ENCODE assay signal across 8 cellular contexts in genomic region chr7:54932818-54933543, GRCh38.
DNase-seq lines count a peak whose midpoint lies in the region; ATAC-seq and TF ChIP-seq lines count a peak whose summit lies in the region.

No MANE protein-coding gene starts in this region.

- H3K27me3 Mint-ChIP-seq in activated naive CD8-positive, alpha-beta T cell treated with anti-CD3 and anti-CD28 coated beads for 36 hours: peaks cover 59% of the 10 kb centered on the region

- H3K4me1 ChIP-seq in SK-N-SH (ENCODE audit: control insufficient read depth in 1 of 2, insufficient read depth in 2 of 2, low read depth in 1 of 2, low read length in 1 of 2): peaks cover 0 to 4% of the 10 kb centered on the region in 2 experiments; a peak in 1 of 4 replicates
- H3K4me1 ChIP-seq in neuron (ENCODE audit: insufficient read depth, low read length): peaks cover 12% of the 10 kb centered on the region

- no peaks in the 10 kb centered on the region for H4K20me1 ChIP-seq in SK-N-SH (ENCODE audit: insufficient read depth)

- no peaks in the 10 kb centered on the region for H3K79me2 ChIP-seq in SK-N-SH (ENCODE audit: insufficient read depth)

- peaks cover 3% of the 10 kb centered on the region for H3K36me3 Mint-ChIP-seq in activated naive CD8-positive, alpha-beta T cell treated with anti-CD3 and anti-CD28 coated beads for 36 hours

- DNase-seq in AG04450 (ENCODE audit: low read depth, low spot score) (peak; percentile 18), HuH-7.5 (ENCODE audit: low spot score) (peak; percentile 61), SK-N-SH (peak; percentile 96), foreskin melanocyte (peak; percentile 9)
- no peak for DNase-seq in activated naive CD8-positive, alpha-beta T cell treated with anti-CD3 and anti-CD28 coated beads for 36 hours

- H3K4me3 ChIP-seq in AG04450 (ENCODE audit: low read depth, low read length) (peak overlapping the region; percentile 53), SK-N-SH (ENCODE audit: low read depth in 2 of 2, low read length in 1 of 2) (peak overlapping the region; percentile 52 to 64), neuron (ENCODE audit: low read length) (peak overlapping the region; percentile 55)

- H2AFZ ChIP-seq in SK-N-SH (ENCODE audit: low read depth) (peak overlapping the region; percentile 96), neuron (ENCODE audit: low read depth, low read length) (peak overlapping the region; percentile 85)

- no peaks in the 10 kb centered on the region for H3K36me3 ChIP-seq in SK-N-SH (replicated peaks in 1 of 2; ENCODE audit: control insufficient read depth in 1 of 2, insufficient read depth in 2 of 2, low read length in 1 of 2)
- H3K36me3 ChIP-seq in neuron (ENCODE audit: insufficient read depth, low read length): no peaks in the 10 kb centered on the region

- H3K9ac ChIP-seq in SK-N-SH: peak overlapping the region; percentile 52

- H3K4me2 ChIP-seq in SK-N-SH: peak overlapping the region; percentile 78

- no peaks in the 10 kb centered on the region for H3K27me3 ChIP-seq in AG04450 (ENCODE audit: control insufficient read depth, insufficient read depth, low read length)
- H3K27me3 ChIP-seq in SK-N-SH (ENCODE audit: insufficient read depth): no peaks in the 10 kb centered on the region
- peaks cover 2% of the 10 kb centered on the region for H3K27me3 ChIP-seq in neuron (ENCODE audit: insufficient read depth, low read length)

- peaks cover 33% of the 10 kb centered on the region for H3F3A ChIP-seq in SK-N-SH (replicated peaks; ENCODE audit: insufficient read depth)

- peaks cover 13% of the 10 kb centered on the region for H3K9me3 Mint-ChIP-seq in activated naive CD8-positive, alpha-beta T cell treated with anti-CD3 and anti-CD28 coated beads for 36 hours

- H3K27ac Mint-ChIP-seq in activated naive CD8-positive, alpha-beta T cell treated with anti-CD3 and anti-CD28 coated beads for 36 hours: no peak overlapping the region

- H3K27ac ChIP-seq in AG04450 (ENCODE audit: low read depth, low read length) (no peak overlapping the region), SK-N-SH (ENCODE audit: low read depth in 2 of 2, low read length in 1 of 2) (peak overlapping the region; percentile 49 to 81)

- POLR2A ChIA-PET in AG04450 (lab: Yijun Ruan, JAX): no interaction called here
- POLR2A ChIA-PET in SK-N-SH (lab: Yijun Ruan, JAX): no interaction called here

- TF ChIP-seq CTCF in AG04450 (IDR thresholded peaks at IDR 0.05; ENCODE audit: low read depth, low read length) (no peak), SK-N-SH (IDR thresholded peaks at IDR 0.05) (no peak)

- peak in 1 of 2 experiments; percentile 24; a peak in 2 of 4 replicates for TF ChIP-seq EP300 in SK-N-SH (IDR thresholded peaks at IDR 0.05; ENCODE audit: borderline replicate concordance in 1 of 2, low read depth in 1 of 2, low read length in 1 of 2)

- H3K4me3 Mint-ChIP-seq in activated naive CD8-positive, alpha-beta T cell treated with anti-CD3 and anti-CD28 coated beads for 36 hours: no peak overlapping the region

- no peaks in the 10 kb centered on the region for H3K9me3 ChIP-seq in AG04450 (ENCODE audit: control insufficient read depth, insufficient read depth, low read length)
- H3K9me3 ChIP-seq in SK-N-SH: no peaks in the 10 kb centered on the region
- H3K9me3 ChIP-seq in neuron (ENCODE audit: low read length): no peaks in the 10 kb centered on the region

- H3K9me2 ChIP-seq in SK-N-SH: no peaks in the 10 kb centered on the region; the same call in 1 of the 2 replicates

- CTCF ChIA-PET in AG04450 (lab: Charles Lee): interaction anchor here (0.6 kb wide), 2 partner anchors 41 to 241 kb away, joined by 3 to 5 read pairs; no protein-coding TSS in a partner anchor
- CTCF ChIA-PET in SK-N-SH (lab: Yijun Ruan, JAX): interaction anchor here (2.3 kb wide), 1 partner anchor 322 kb away, joined by 16 read pairs; no protein-coding TSS in a partner anchor

- ATAC-seq in GM21529 (IDR thresholded peaks at IDR 0.05; ENCODE audit: unreplicated experiment) (no peak), GM18511 (IDR thresholded peaks at IDR 0.05; ENCODE audit: unreplicated experiment) (no peak)

- TF ChIP-seq RAD21 in SK-N-SH (IDR thresholded peaks at IDR 0.05; ENCODE audit: low read length): no peak

- 6% methylated on average over 33 of the region's 34 CpGs for WGBS in SK-N-SH (ENCODE audit: low lambda C conversion rate)

- no peaks in the 10 kb centered on the region for H3K4me1 Mint-ChIP-seq in activated naive CD8-positive, alpha-beta T cell treated with anti-CD3 and anti-CD28 coated beads for 36 hours

TF ChIP-seq in SK-N-SH, 30 proteins besides CTCF, POLR2A, EP300 and RAD21 (continues in another document):
- TF ChIP-seq GATA2 (CRISPR knock-in tag; IDR thresholded peaks at IDR 0.05) (no peak), NFIC (IDR thresholded peaks at IDR 0.05; ENCODE audit: borderline replicate concordance) (no peak), NRF1 (IDR thresholded peaks at IDR 0.05; ENCODE audit: low read depth, low read length) (no peak), REST (IDR thresholded peaks at IDR 0.05; ENCODE audit: low read depth, low read length) (no peak), USF1 (IDR thresholded peaks at IDR 0.05; ENCODE audit: borderline replicate concordance, low read depth) (no peak), PBX3 (IDR thresholded peaks at IDR 0.05) (no peak), FOXM1 (IDR thresholded peaks at IDR 0.05; ENCODE audit: low read depth) (no peak), TCF12 (IDR thresholded peaks at IDR 0.05) (peak; percentile 20; the same call in 1 of the 2 replicates), JUND (IDR thresholded peaks at IDR 0.05) (no peak), IRF3 (IDR thresholded peaks at IDR 0.05; ENCODE audit: low read depth, low read length) (no peak), MXI1 (IDR thresholded peaks at IDR 0.05; ENCODE audit: low read depth, low read length) (no peak; the same call in 1 of the 2 replicates), TEAD4 (IDR thresholded peaks at IDR 0.05; ENCODE audit: borderline replicate concordance, insufficient read depth) (0 out of 2 replicates have a peak, but pooled peaks have one; percentile 20), GABPA (IDR thresholded peaks at IDR 0.05; ENCODE audit: low read depth) (no peak), TAF1 (IDR thresholded peaks at IDR 0.05; ENCODE audit: borderline replicate concordance, low read depth, low read length) (peak; percentile 54; the same call in 1 of the 2 replicates), YY1 (IDR thresholded peaks at IDR 0.05; ENCODE audit: low read depth) (peak; percentile 87; the same call in 1 of the 2 replicates), SMC3 (IDR thresholded peaks at IDR 0.05; ENCODE audit: low read depth, low read length) (0 out of 2 replicates have a peak, but pooled peaks have one; percentile 1)
